Comparison of ENCODE assay signal across 1 cellular context in the genomic region with DNA sequence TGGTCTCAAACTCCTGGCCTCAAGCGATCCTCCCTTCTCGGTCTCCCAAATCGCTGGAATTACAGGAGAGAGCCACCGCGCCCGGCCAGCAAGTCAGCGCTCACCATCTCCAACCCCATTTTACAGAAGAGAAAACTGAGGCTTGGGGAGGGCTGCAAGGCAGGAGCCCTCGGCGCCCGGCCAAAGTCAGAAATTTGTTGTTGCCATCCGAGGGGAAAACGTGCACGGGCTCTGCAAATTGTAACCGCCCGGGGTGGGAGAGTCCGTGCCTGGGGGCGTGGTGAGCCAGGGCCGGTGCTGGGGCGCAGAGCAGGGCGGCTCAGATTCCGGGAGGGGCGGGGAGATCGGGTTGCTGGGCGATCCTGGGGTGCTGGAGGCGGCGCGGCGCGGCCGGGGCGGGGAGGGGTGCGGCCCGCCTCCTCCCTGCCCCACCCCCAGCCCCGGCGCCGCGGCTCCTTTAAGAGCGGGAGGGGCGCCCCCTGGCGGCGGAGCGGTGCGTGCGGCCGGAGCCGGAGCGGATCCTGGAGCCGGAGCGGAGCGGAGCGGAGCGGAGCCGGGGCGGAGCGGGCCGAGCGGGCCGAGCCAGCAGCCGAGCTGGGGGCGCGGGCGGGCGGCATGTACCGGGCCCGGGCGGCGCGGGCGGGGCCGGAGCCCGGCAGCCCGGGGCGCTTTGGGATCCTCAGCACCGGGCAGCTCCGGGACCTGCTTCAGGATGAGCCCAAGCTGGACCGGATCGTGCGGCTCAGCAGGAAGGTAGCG.
TF ChIP-seq lines count a peak whose summit lies in the region.

A gene with protein sequence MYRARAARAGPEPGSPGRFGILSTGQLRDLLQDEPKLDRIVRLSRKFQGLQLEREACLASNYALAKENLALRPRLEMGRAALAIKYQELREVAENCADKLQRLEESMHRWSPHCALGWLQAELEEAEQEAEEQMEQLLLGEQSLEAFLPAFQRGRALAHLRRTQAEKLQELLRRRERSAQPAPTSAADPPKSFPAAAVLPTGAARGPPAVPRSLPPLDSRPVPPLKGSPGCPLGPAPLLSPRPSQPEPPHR (plus strand): TSS at position 488 of the 759 bp plus-strand sequence. CDS start 128 bp downstream, at position 616.

TF ChIP-seq in neural cell, 6 proteins besides CTCF, POLR2A, EP300 and RAD21 (continued from another document):
- TF ChIP-seq, protein P1, sequence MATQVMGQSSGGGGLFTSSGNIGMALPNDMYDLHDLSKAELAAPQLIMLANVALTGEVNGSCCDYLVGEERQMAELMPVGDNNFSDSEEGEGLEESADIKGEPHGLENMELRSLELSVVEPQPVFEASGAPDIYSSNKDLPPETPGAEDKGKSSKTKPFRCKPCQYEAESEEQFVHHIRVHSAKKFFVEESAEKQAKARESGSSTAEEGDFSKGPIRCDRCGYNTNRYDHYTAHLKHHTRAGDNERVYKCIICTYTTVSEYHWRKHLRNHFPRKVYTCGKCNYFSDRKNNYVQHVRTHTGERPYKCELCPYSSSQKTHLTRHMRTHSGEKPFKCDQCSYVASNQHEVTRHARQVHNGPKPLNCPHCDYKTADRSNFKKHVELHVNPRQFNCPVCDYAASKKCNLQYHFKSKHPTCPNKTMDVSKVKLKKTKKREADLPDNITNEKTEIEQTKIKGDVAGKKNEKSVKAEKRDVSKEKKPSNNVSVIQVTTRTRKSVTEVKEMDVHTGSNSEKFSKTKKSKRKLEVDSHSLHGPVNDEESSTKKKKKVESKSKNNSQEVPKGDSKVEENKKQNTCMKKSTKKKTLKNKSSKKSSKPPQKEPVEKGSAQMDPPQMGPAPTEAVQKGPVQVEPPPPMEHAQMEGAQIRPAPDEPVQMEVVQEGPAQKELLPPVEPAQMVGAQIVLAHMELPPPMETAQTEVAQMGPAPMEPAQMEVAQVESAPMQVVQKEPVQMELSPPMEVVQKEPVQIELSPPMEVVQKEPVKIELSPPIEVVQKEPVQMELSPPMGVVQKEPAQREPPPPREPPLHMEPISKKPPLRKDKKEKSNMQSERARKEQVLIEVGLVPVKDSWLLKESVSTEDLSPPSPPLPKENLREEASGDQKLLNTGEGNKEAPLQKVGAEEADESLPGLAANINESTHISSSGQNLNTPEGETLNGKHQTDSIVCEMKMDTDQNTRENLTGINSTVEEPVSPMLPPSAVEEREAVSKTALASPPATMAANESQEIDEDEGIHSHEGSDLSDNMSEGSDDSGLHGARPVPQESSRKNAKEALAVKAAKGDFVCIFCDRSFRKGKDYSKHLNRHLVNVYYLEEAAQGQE (IDR thresholded peaks at IDR 0.05; ENCODE audit: borderline replicate concordance): no peak
- TF ChIP-seq POLR2AphosphoS5 (IDR thresholded peaks at IDR 0.05) (peak; percentile 45), SMC3 (conservative IDR thresholded peaks at IDR 0.05; ENCODE audit: poor library complexity) (peak; percentile 68)
